Comparison of ENCODE assay signal across 14 cellular contexts in genomic region chr11:128379587-128380279, GRCh38.
DNase-seq lines count a peak whose midpoint lies in the region; ATAC-seq lines count a peak whose summit lies in the region.
"Had no signal": no experiment of that assay in that cellular context is flagged by ENCODE, and none has a peak within 500 bp of the region (broad histone marks: within the 10 kb centered on the region; RNA-seq: fewer than 3 reads in every experiment).

No MANE protein-coding gene starts in this region.

- no peak overlapping the region for H3K9ac ChIP-seq in Karpas-422 (ENCODE audit: low read length)

- no peak overlapping the region for H3K4me2 ChIP-seq in Karpas-422 (ENCODE audit: low read depth, low read length, poor library complexity, severe bottlenecking)

- H2AFZ ChIP-seq in Karpas-422 (ENCODE audit: low read length) = no peak overlapping the region

- no peaks in the 10 kb centered on the region for H3K27me3 ChIP-seq in Karpas-422 (ENCODE audit: low read length)
- H3K27me3 ChIP-seq: gastrocnemius medialis, sigmoid colon had no signal

- peaks cover 11% of the 10 kb centered on the region for H3K9me3 Mint-ChIP-seq in activated T-cell treated with anti-CD3 and anti-CD28 coated beads, Interleukin-2, amount 50 U/mL, for 4 hours
- peaks cover 32 to 36% of the 10 kb centered on the region in 2 donors for H3K9me3 Mint-ChIP-seq in stimulated activated naive CD8-positive, alpha-beta T cell treated with anti-CD3 and anti-CD28 coated beads, Interleukin-15, amount 100 ng/mL, for 72 hours

- no peaks in the 10 kb centered on the region for H3K9me3 ChIP-seq in Karpas-422 (ENCODE audit: low read length)
- H3K9me3 ChIP-seq: gastrocnemius medialis had no signal

- H3K4me3 ChIP-seq in Karpas-422 (ENCODE audit: low read length) = no peak overlapping the region
- H3K4me3 ChIP-seq: gastrocnemius medialis, K562, sigmoid colon had no signal

- no peaks in the 10 kb centered on the region for H3K36me3 Mint-ChIP-seq in activated T-cell treated with anti-CD3 and anti-CD28 coated beads, Interleukin-2, amount 50 U/mL, for 4 hours (ENCODE audit: insufficient read depth)

- DNase-seq in stimulated activated CD4-positive, alpha-beta T cell treated with anti-CD3 and anti-CD28 coated beads, Interleukin-12 subunit alpha, Interleukin-12 subunit beta, amount 100 ng/mL, for 4 hours = peak; percentile 5
- DNase-seq in stimulated activated CD4-positive, alpha-beta T cell treated with anti-CD3 and anti-CD28 coated beads, Interleukin-2, amount 100 ng/mL, for 48 hours = no peak
- DNase-seq in activated T-cell treated with anti-CD3 and anti-CD28 coated beads, Interleukin-2, amount 50 U/mL, for 4 hours = peak; percentile 21
- DNase-seq in islet precursor cell (peak; percentile 50), Karpas-422 (no peak), NCI-H524 treated with DMSO at 0.1 percent for 48 hours (lab: John Stamatoyannopoulos, UW) (no peak), NCI-H2081 treated with DMSO at 0.1 percent for 48 hours (lab: John Stamatoyannopoulos, UW) (no peak)
- peak; percentile 52 to 57 for DNase-seq in stimulated activated naive CD8-positive, alpha-beta T cell treated with anti-CD3 and anti-CD28 coated beads, Interleukin-15, amount 100 ng/mL, for 72 hours
- DNase-seq: gastrocnemius medialis, HFFc6, naive B cell, NCI-H1694 treated with DMSO at 0.1 percent for 48 hours, sigmoid colon had no signal

- H3K4me3 Mint-ChIP-seq in activated T-cell treated with anti-CD3 and anti-CD28 coated beads, Interleukin-2, amount 50 U/mL, for 4 hours = no peak overlapping the region
- peak overlapping the region; percentile 36 to 55 for H3K4me3 Mint-ChIP-seq in stimulated activated naive CD8-positive, alpha-beta T cell treated with anti-CD3 and anti-CD28 coated beads, Interleukin-15, amount 100 ng/mL, for 72 hours
- H3K4me3 Mint-ChIP-seq: HFFc6, naive B cell had no signal

- H4K20me1 ChIP-seq in Karpas-422 (ENCODE audit: insufficient read depth, low read depth, low read length) = no peaks in the 10 kb centered on the region

- H3K9me2 ChIP-seq in Karpas-422 (replicated peaks; ENCODE audit: insufficient read depth, low read length) = no peaks in the 10 kb centered on the region

- no peaks in the 10 kb centered on the region for H3K79me2 ChIP-seq in Karpas-422 (ENCODE audit: low read length)

- peak overlapping the region; percentile 53 to 95 for H3K27ac Mint-ChIP-seq in stimulated activated naive CD8-positive, alpha-beta T cell treated with anti-CD3 and anti-CD28 coated beads, Interleukin-15, amount 100 ng/mL, for 72 hours
- H3K27ac Mint-ChIP-seq: HFFc6 had no signal

- H3K36me3 ChIP-seq in Karpas-422 (ENCODE audit: insufficient read depth, low read length) = no peaks in the 10 kb centered on the region
- H3K36me3 ChIP-seq: gastrocnemius medialis, sigmoid colon had no signal

- no peak overlapping the region for H3K27ac ChIP-seq in Karpas-422 (ENCODE audit: low read length)
- H3K27ac ChIP-seq: gastrocnemius medialis, sigmoid colon had no signal

- no peaks in the 10 kb centered on the region for H3K27me3 Mint-ChIP-seq in activated T-cell treated with anti-CD3 and anti-CD28 coated beads, Interleukin-2, amount 50 U/mL, for 4 hours (ENCODE audit: low read depth)
- H3K27me3 Mint-ChIP-seq in stimulated activated naive CD8-positive, alpha-beta T cell treated with anti-CD3 and anti-CD28 coated beads, Interleukin-15, amount 100 ng/mL, for 72 hours = no peaks in the 10 kb centered on the region
- H3K27me3 Mint-ChIP-seq: naive B cell had no signal

- ATAC-seq in activated T-cell treated with anti-CD3 and anti-CD28 coated beads, Interleukin-2, amount 50 U/mL, for 4 hours = peak; percentile 98 to 99
- peak; percentile 99 for ATAC-seq in stimulated activated naive CD8-positive, alpha-beta T cell treated with anti-CD3 and anti-CD28 coated beads, Interleukin-15, amount 100 ng/mL, for 72 hours
- ATAC-seq: gastrocnemius medialis, K562 had no signal

- H3K4me1 ChIP-seq in Karpas-422 (ENCODE audit: low read length) = no peaks in the 10 kb centered on the region
- H3K4me1 ChIP-seq: gastrocnemius medialis, sigmoid colon had no signal

- H3K4me1 Mint-ChIP-seq in activated T-cell treated with anti-CD3 and anti-CD28 coated beads, Interleukin-2, amount 50 U/mL, for 4 hours (ENCODE audit: low read depth) = peaks cover 44% of the 10 kb centered on the region
- peaks cover 43% of the 10 kb centered on the region for H3K4me1 Mint-ChIP-seq in stimulated activated naive CD8-positive, alpha-beta T cell treated with anti-CD3 and anti-CD28 coated beads, Interleukin-15, amount 100 ng/mL, for 72 hours

Comparison
In these comparisons a context has a peak if more than half of its experiments do, and no peak if none do; other contexts are left out.
1. DNase-seq: peak in stimulated activated CD4-positive, alpha-beta T cell treated with anti-CD3 and anti-CD28 coated beads, Interleukin-12 subunit alpha, Interleukin-12 subunit beta, amount 100 ng/mL, for 4 hours (single experiment), activated T-cell treated with anti-CD3 and anti-CD28 coated beads, Interleukin-2, amount 50 U/mL, for 4 hours (single experiment), islet precursor cell (single experiment) and stimulated activated naive CD8-positive, alpha-beta T cell treated with anti-CD3 and anti-CD28 coated beads, Interleukin-15, amount 100 ng/mL, for 72 hours (2 of 2); none in stimulated activated CD4-positive, alpha-beta T cell treated with anti-CD3 and anti-CD28 coated beads, Interleukin-2, amount 100 ng/mL, for 48 hours (0 of 2), Karpas-422 (single experiment), NCI-H524 treated with DMSO at 0.1 percent for 48 hours (single experiment) and NCI-H2081 treated with DMSO at 0.1 percent for 48 hours (single experiment).